1 cellular context compared by ENCODE assay signal in genomic region chr12:121748571-121749265, GRCh38.
A peak's percentile ranks its signal among the peaks of the same experiment; 100 is the strongest.
TF ChIP-seq lines count a peak whose summit lies in the region.

No MANE protein-coding gene starts in this region.

TF ChIP-seq in endothelial cell of umbilical vein, 7 proteins besides CTCF, POLR2A, EP300 and RAD21 (continued from another document):
- TF ChIP-seq MYC (IDR thresholded peaks at IDR 0.05; ENCODE audit: low read depth, low read length): peak; percentile 36
